Comparison of ENCODE assay signal across 21 cellular contexts in the genomic region with DNA sequence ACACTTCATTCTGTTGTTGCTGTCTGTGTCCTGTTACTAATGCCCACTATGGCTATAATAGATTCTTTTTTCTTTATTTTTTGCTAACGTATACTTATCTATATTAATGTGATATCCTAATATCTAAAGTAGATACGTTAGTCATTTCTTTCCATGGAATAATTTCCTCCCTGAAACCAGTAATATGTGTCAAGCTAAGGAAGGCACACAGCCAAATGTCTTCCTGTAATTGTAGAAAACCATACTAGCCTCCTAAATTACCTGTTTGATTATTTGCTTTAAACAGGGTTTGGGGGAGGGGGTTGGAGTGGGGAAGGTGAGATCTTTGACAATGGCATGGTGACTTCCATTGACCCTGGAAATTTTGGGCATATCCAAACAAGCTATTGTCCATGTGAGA. TPM values are rescaled to one million over a fixed set of nuclear protein-coding genes. Genes with fewer than 3 reads are reported as not detected.
"Had no signal": no experiment of that assay in that cellular context is flagged by ENCODE, and none has a peak within 500 bp of the region (broad histone marks: within the 10 kb centered on the region; RNA-seq: fewer than 3 reads in every experiment).

No MANE protein-coding gene starts in this region.

- DNase-seq: IMR-90; Karpas-422; KG1; MG63; NCI-H1105; NCI-H1436 treated with DMSO at 0.1 percent for 48 hours; NCI-H1694; NCI-H187 treated with DMSO at 0.1 percent for 48 hours; NCI-H2029 treated with DMSO at 0.1 percent for 48 hours; NCI-H2171 treated with DMSO at 0.1 percent for 48 hours; NCI-H345; NCI-H446 treated with DMSO at 0.1 percent for 48 hours; NCI-H510A treated with DMSO at 0.1 percent for 48 hours; NCI-H526; NK-92 treated with Interleukin-12 subunit alpha and Interleukin-12 subunit beta, amount 100 ng/mL, for 24 hours; OCI-M1; PC-9; Peyer's patch; SHP77 treated with DMSO at 0.1 percent for 48 hours; SJCRH30 had no signal

RNA-seq across cellular contexts. Expression of a gene that starts 56.8 kb away (rescaled TPM):
- total RNA-seq: IMR-90, Right ventricle myocardium inferior, SJCRH30 had no signal
